8 cellular contexts compared by ENCODE assay signal in genomic region chr17:49763735-49764558, GRCh38. TPM values are rescaled to one million over a fixed set of nuclear protein-coding genes. Genes with fewer than 3 reads are reported as not detected.
A peak's percentile ranks its signal among the peaks of the same experiment; 100 is the strongest.
DNase-seq lines count a peak whose midpoint lies in the region; ATAC-seq and TF ChIP-seq lines count a peak whose summit lies in the region.

TSS of gene FAM117A (minus strand) at chr17:49764131. CDS start at chr17:49764087, 44 bp downstream.

- H3K4me1 Mint-ChIP-seq in activated naive CD4-positive, alpha-beta T cell treated with anti-CD3 and anti-CD28 coated beads for 36 hours (ENCODE audit: low read depth) = peaks cover 47% of the 10 kb centered on the region

- H3K27me3 ChIP-seq in GM06990 (replicated peaks; ENCODE audit: control insufficient read depth, insufficient read depth, low read length) = no peaks in the 10 kb centered on the region
- H3K27me3 ChIP-seq in suprapubic skin = no peaks in the 10 kb centered on the region

- WGBS in suprapubic skin = 1% methylated on average over 38 of the region's 53 CpGs

- no peaks in the 10 kb centered on the region for H3K9me3 Mint-ChIP-seq in activated naive CD4-positive, alpha-beta T cell treated with anti-CD3 and anti-CD28 coated beads for 36 hours

- CTCF ChIA-PET in activated naive CD4-positive, alpha-beta T cell treated with anti-CD3 and anti-CD28 coated beads for 36 hours (lab: Charles Lee) = interaction anchor here (1.2 to 5.0 kb wide), 9 partner anchors 12 to 198 kb away, joined by 4 to 32 read pairs (median 5); partner anchors contain the start of genes NXPH3 and SLC35B1

- no peaks in the 10 kb centered on the region for H3K36me3 ChIP-seq in GM06990 (ENCODE audit: control insufficient read depth, insufficient read depth, low read length)
- H3K36me3 ChIP-seq in SK-N-MC (ENCODE audit: insufficient read depth, low read length) = no peaks in the 10 kb centered on the region
- no peaks in the 10 kb centered on the region for H3K36me3 ChIP-seq in suprapubic skin

- DNase-seq in GM06990 (ENCODE audit: extremely low read depth, insufficient read length) (peak; percentile 91), NCI-H1048 (lab: John Stamatoyannopoulos, UW) (peak; percentile 98), SK-N-MC (ENCODE audit: low read depth, low spot score) (peak; percentile 98), globus pallidus (ENCODE audit: low spot score) (peak; percentile 96), nucleus accumbens (lab: John Stamatoyannopoulos, UW) (peak; percentile 47 to 99 (median 96)), suprapubic skin (ENCODE audit: low spot score in 2 of 2) (peak; percentile 98)
- peak; percentile 99 for DNase-seq in activated naive CD4-positive, alpha-beta T cell treated with anti-CD3 and anti-CD28 coated beads for 36 hours

- ATAC-seq in HG02571 (IDR thresholded peaks at IDR 0.05; ENCODE audit: unreplicated experiment) = peak; percentile 92

- TF ChIP-seq CTCF in GM06990 (IDR thresholded peaks at IDR 0.05; ENCODE audit: insufficient read depth, low read length, poor library complexity, severe bottlenecking) (no peak), suprapubic skin (IDR thresholded peaks at IDR 0.05) (no peak)

- intact Hi-C loops in activated naive CD4-positive, alpha-beta T cell treated with anti-CD3 and anti-CD28 coated beads for 36 hours (cut with micrococcal nuclease) = loop anchor here (1.0 to 5.0 kb wide), 8 partner anchors 16 to 402 kb away; partner anchors contain the start of genes KAT7 and ZNF652

- H3K27ac Mint-ChIP-seq in activated naive CD4-positive, alpha-beta T cell treated with anti-CD3 and anti-CD28 coated beads for 36 hours = peak within 1 kb of the TSS; percentile 83

- H3K4me3 Mint-ChIP-seq in activated naive CD4-positive, alpha-beta T cell treated with anti-CD3 and anti-CD28 coated beads for 36 hours = peak within 1 kb of the TSS; percentile 88

- H3K4me3 ChIP-seq in GM06990 (replicated peaks; ENCODE audit: low read depth, low read length) = peak within 1 kb of the TSS; percentile 86
- H3K4me3 ChIP-seq in SK-N-MC = peak within 1 kb of the TSS; percentile 87
- peak within 1 kb of the TSS; percentile 95 for H3K4me3 ChIP-seq in suprapubic skin

- peak in 1 of 2 donors; percentile 50 for TF ChIP-seq POLR2A in suprapubic skin (IDR thresholded peaks at IDR 0.05)

- no peaks in the 10 kb centered on the region for H3K36me3 Mint-ChIP-seq in activated naive CD4-positive, alpha-beta T cell treated with anti-CD3 and anti-CD28 coated beads for 36 hours (ENCODE audit: low read depth)

- peak within 1 kb of the TSS; percentile 68 for H3K9ac ChIP-seq in SK-N-MC (ENCODE audit: insufficient read length)

- H3K9me3 ChIP-seq in SK-N-MC (ENCODE audit: low read depth, low read length) (no peaks in the 10 kb centered on the region), suprapubic skin (no peaks in the 10 kb centered on the region)

- no peak for TF ChIP-seq EP300 in suprapubic skin (IDR thresholded peaks at IDR 0.05)

- peaks cover 36% of the 10 kb centered on the region for H3K4me1 ChIP-seq in suprapubic skin

- peak within 1 kb of the TSS; percentile 20; the same call in 1 of the 2 replicates for H3K27ac ChIP-seq in SK-N-MC
- peak within 1 kb of the TSS; percentile 88 for H3K27ac ChIP-seq in suprapubic skin

- no peaks in the 10 kb centered on the region for H3K27me3 Mint-ChIP-seq in activated naive CD4-positive, alpha-beta T cell treated with anti-CD3 and anti-CD28 coated beads for 36 hours (ENCODE audit: low read depth)

RNA-seq across cellular contexts. Expression of gene FAM117A, which starts in this region (rescaled TPM):
- total RNA-seq in activated naive CD4-positive, alpha-beta T cell treated with anti-CD3 and anti-CD28 coated beads for 36 hours = 10 to 100 TPM; 17.7 TPM
- total RNA-seq in suprapubic skin = 10 to 100 TPM; 24.2 to 47.3 (median 28.7) TPM

Comparison
In these comparisons a context has a peak if more than half of its experiments do, and no peak if none do; other contexts are left out.
1. Peak in every context shown above with its lines: DNase-seq, ATAC-seq, H3K4me3 ChIP-seq and H3K27ac ChIP-seq.